8 cellular contexts compared by ENCODE assay signal in genomic region chr11:3109921-3110706, GRCh38. TPM values are rescaled to one million over a fixed set of nuclear protein-coding genes. Genes with fewer than 3 reads are reported as not detected.
A peak's percentile ranks its signal among the peaks of the same experiment; 100 is the strongest.
DNase-seq lines count a peak whose midpoint lies in the region; ATAC-seq and TF ChIP-seq lines count a peak whose summit lies in the region.

No MANE protein-coding gene starts in this region.

- no TSS peak for BruUV-seq in A673 (replicated peaks; lab: Mats Ljungman, UMichigan)

- no peak overlapping the region for H2AFZ ChIP-seq in OCI-LY3 (ENCODE audit: low read depth, low read length)

- peaks cover 3% of the 10 kb centered on the region for H3K36me3 ChIP-seq in A673 (ENCODE audit: insufficient read depth, low read length, poor library complexity, severe bottlenecking)
- H3K36me3 ChIP-seq in OCI-LY3 (replicated peaks; ENCODE audit: low read depth, low read length): no peaks in the 10 kb centered on the region

- in situ Hi-C loops in GM13976 (cut with MboI; ENCODE audit: low sequenced_read_pairs, unreplicated experiment): no loop called here

- intact Hi-C loops in A673 (cut with micrococcal nuclease; ENCODE audit: unreplicated experiment): no loop called here

- H3K27ac ChIP-seq in A673 (ENCODE audit: low read depth, low read length, poor library complexity, severe bottlenecking) (no peak overlapping the region), OCI-LY3 (ENCODE audit: low read length) (no peak overlapping the region)

- TF ChIP-seq CTCF in A673 (conservative IDR thresholded peaks at IDR 0.05; ENCODE audit: low read depth, low read length) (peak; percentile 68), GM13976 (IDR thresholded peaks at IDR 0.05; ENCODE audit: borderline replicate concordance, control extremely low read depth, extremely low read depth, insufficient read depth, missing control alignments) (peak; percentile 39), OCI-LY3 (IDR thresholded peaks at IDR 0.05; ENCODE audit: low read depth, low read length) (peak; percentile 36)

- H3K9me3 ChIP-seq in A673 (ENCODE audit: low read depth, low read length, poor library complexity, severe bottlenecking) (peaks cover 4% of the 10 kb centered on the region), OCI-LY3 (ENCODE audit: insufficient read depth, low read length) (0 out of 2 replicates have a peak, but pooled peaks cover 6% of the 10 kb centered on the region)

- no peaks in the 10 kb centered on the region for H3K27me3 ChIP-seq in A673 (replicated peaks; ENCODE audit: insufficient read depth, low read depth, low read length, poor library complexity)
- H3K27me3 ChIP-seq in OCI-LY3 (ENCODE audit: low read depth, low read length): no peaks in the 10 kb centered on the region

- no peak overlapping the region for H3K4me2 ChIP-seq in OCI-LY3 (ENCODE audit: low read length)

- no peaks in the 10 kb centered on the region for H4K20me1 ChIP-seq in OCI-LY3 (ENCODE audit: insufficient read depth, low read length)

- no peak overlapping the region for H3K4me3 ChIP-seq in A673 (ENCODE audit: low read depth, low read length, poor library complexity, severe bottlenecking)
- H3K4me3 ChIP-seq in OCI-LY3 (ENCODE audit: low read length): no peak overlapping the region

- no peaks in the 10 kb centered on the region for H3K4me1 ChIP-seq in A673 (ENCODE audit: insufficient read depth, low read length, poor library complexity, severe bottlenecking)
- H3K4me1 ChIP-seq in OCI-LY3 (ENCODE audit: low read length): no peaks in the 10 kb centered on the region

- H3K79me2 ChIP-seq in OCI-LY3 (ENCODE audit: low read length): no peaks in the 10 kb centered on the region

- POLR2A ChIA-PET in A673 (lab: Charles Lee; ENCODE audit: low non-redundant PET): no interaction called here

- ATAC-seq in HG03342 (IDR thresholded peaks at IDR 0.05; ENCODE audit: unreplicated experiment): no peak
- no peak for ATAC-seq in HG03039 (IDR thresholded peaks at IDR 0.05; ENCODE audit: unreplicated experiment)

- DNase-seq in A673 (ENCODE audit: low spot score) (peak; percentile 44), GM13976 (ENCODE audit: low spot score) (peak; percentile 79), astrocyte of the hippocampus (ENCODE audit: low read depth, low spot score) (peak; percentile 41), islet precursor cell (peak; percentile 69)
- DNase-seq in stimulated activated CD8-positive, alpha-beta memory T cell treated with anti-CD3 and anti-CD28 coated beads, Interleukin-12 subunit alpha, Interleukin-12 subunit beta, amount 100 ng/mL, for 4 hours (ENCODE audit: low read depth): peak; percentile 13

- H3K9ac ChIP-seq in OCI-LY3 (ENCODE audit: low read length): no peak overlapping the region

- CTCF ChIA-PET in A673 (lab: Charles Lee): no interaction called here

RNA-seq across cellular contexts. Expression of gene CARS1, which starts 52.9 kb away (rescaled TPM):
- 76.4 and 106 TPM in 2 replicates for total RNA-seq in A673 (2021)

RNA-seq across cellular contexts. Expression of gene OSBPL5, which starts 55.0 kb away (rescaled TPM):
- total RNA-seq in A673 (2021): 28.4 and 30.1 TPM in 2 replicates

Comparison
In these comparisons a context has a peak if more than half of its experiments do, and no peak if none do; other contexts are left out.
1. DNase-seq: peak in every context shown above with its lines; median percentile 79 in GM13976; 69 in islet precursor cell; 44 in A673; 41 in astrocyte of the hippocampus; 13 in stimulated activated CD8-positive, alpha-beta memory T cell treated with anti-CD3 and anti-CD28 coated beads, Interleukin-12 subunit alpha, Interleukin-12 subunit beta, amount 100 ng/mL, for 4 hours.